ENCODE assay signal across 8 cellular contexts in the genomic region with DNA sequence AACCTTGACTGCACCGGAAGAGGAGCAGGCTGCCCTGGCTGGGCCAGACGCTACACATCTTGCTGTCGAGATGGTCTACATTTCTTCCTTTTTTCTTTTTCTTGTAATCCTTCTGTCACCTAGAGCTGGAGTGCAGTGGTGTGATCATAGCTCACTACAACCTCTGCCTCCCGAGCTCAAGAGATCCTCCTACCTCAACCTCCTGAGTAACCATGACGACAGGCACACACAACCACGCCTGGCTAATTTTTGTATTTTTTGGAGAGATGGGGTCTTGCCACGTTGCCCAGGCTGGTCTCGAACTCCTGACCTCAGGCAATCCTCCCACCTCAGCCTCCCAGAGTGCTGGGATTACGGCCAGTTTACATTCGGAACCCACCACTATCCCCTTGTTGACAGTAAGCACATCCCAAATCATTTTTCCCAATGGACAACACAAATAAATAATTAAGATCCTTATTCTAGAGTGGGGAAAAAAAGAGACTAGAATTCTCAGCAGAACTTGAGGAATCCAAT.
A peak's percentile ranks its signal among the peaks of the same experiment; 100 is the strongest.
DNase-seq lines count a peak whose midpoint lies in the region; ATAC-seq and TF ChIP-seq lines count a peak whose summit lies in the region.

No MANE protein-coding gene starts in this region.

- H3K9me3 Mint-ChIP-seq in stimulated activated naive CD8-positive, alpha-beta T cell treated with anti-CD3 and anti-CD28 coated beads, Interleukin-15, Interleukin-2, amounts not matched to agents 100 ng/mL and 50 ng/mL, for 24 hours, result no peaks in the 10 kb centered on the region
- no peaks in the 10 kb centered on the region for H3K9me3 Mint-ChIP-seq in central memory CD8-positive, alpha-beta T cell
- no peaks in the 10 kb centered on the region for H3K9me3 Mint-ChIP-seq in natural killer cell

- peak overlapping the region; percentile 86 for H3K27ac Mint-ChIP-seq in stimulated activated naive CD8-positive, alpha-beta T cell treated with anti-CD3 and anti-CD28 coated beads, Interleukin-15, Interleukin-2, amounts not matched to agents 100 ng/mL and 50 ng/mL, for 24 hours
- H3K27ac Mint-ChIP-seq in central memory CD8-positive, alpha-beta T cell (ENCODE audit: low read depth), result peak overlapping the region; percentile 91
- H3K27ac Mint-ChIP-seq in natural killer cell, result peak overlapping the region; percentile 78 to 82

- no peak for DNase-seq in stimulated activated naive CD8-positive, alpha-beta T cell treated with anti-CD3 and anti-CD28 coated beads, Interleukin-15, Interleukin-2, amounts not matched to agents 100 U/mL and 50 U/mL, for 24 hours
- no peak for DNase-seq in central memory CD8-positive, alpha-beta T cell (ENCODE audit: low spot score in 2 of 2)
- DNase-seq in natural killer cell (no peak), globus pallidus (ENCODE audit: low spot score) (no peak), GM03348 (ENCODE audit: low spot score) (no peak), NCI-H2029 treated with DMSO at 0.1 percent for 48 hours (lab: John Stamatoyannopoulos, UW) (no peak)

- H3K4me1 Mint-ChIP-seq in stimulated activated naive CD8-positive, alpha-beta T cell treated with anti-CD3 and anti-CD28 coated beads, Interleukin-15, Interleukin-2, amounts not matched to agents 100 ng/mL and 50 ng/mL, for 24 hours (ENCODE audit: low read depth), result peaks cover 88% of the 10 kb centered on the region
- peaks cover 77% of the 10 kb centered on the region for H3K4me1 Mint-ChIP-seq in central memory CD8-positive, alpha-beta T cell
- H3K4me1 Mint-ChIP-seq in natural killer cell, result peaks cover 74 to 82% of the 10 kb centered on the region in 2 donors

- H3K27me3 Mint-ChIP-seq in stimulated activated naive CD8-positive, alpha-beta T cell treated with anti-CD3 and anti-CD28 coated beads, Interleukin-15, Interleukin-2, amounts not matched to agents 100 ng/mL and 50 ng/mL, for 24 hours, result no peaks in the 10 kb centered on the region
- no peaks in the 10 kb centered on the region for H3K27me3 Mint-ChIP-seq in central memory CD8-positive, alpha-beta T cell
- H3K27me3 Mint-ChIP-seq in natural killer cell (ENCODE audit: low read depth in 2 of 2), result no peaks in the 10 kb centered on the region

- peaks cover 18% of the 10 kb centered on the region for H3K36me3 Mint-ChIP-seq in stimulated activated naive CD8-positive, alpha-beta T cell treated with anti-CD3 and anti-CD28 coated beads, Interleukin-15, Interleukin-2, amounts not matched to agents 100 ng/mL and 50 ng/mL, for 24 hours (ENCODE audit: low read depth)
- H3K36me3 Mint-ChIP-seq in central memory CD8-positive, alpha-beta T cell (ENCODE audit: insufficient read depth), result peaks cover 23% of the 10 kb centered on the region
- H3K36me3 Mint-ChIP-seq in natural killer cell, result no peaks in the 10 kb centered on the region

- no peak for ATAC-seq in stimulated activated naive CD8-positive, alpha-beta T cell treated with anti-CD3 and anti-CD28 coated beads, Interleukin-15, Interleukin-2, amounts not matched to agents 100 U/mL and 50 U/mL, for 24 hours
- ATAC-seq in central memory CD8-positive, alpha-beta T cell (replicated peaks; ENCODE audit: extremely low read depth, poor library complexity, severe bottlenecking), result no peak
- ATAC-seq in natural killer cell, result no peak
- no peak for ATAC-seq in GM18511 (IDR thresholded peaks at IDR 0.05; ENCODE audit: unreplicated experiment)

- no peak for TF ChIP-seq CTCF in natural killer cell (IDR thresholded peaks at IDR 0.05)

- peak overlapping the region; percentile 28 for H3K4me3 Mint-ChIP-seq in stimulated activated naive CD8-positive, alpha-beta T cell treated with anti-CD3 and anti-CD28 coated beads, Interleukin-15, Interleukin-2, amounts not matched to agents 100 ng/mL and 50 ng/mL, for 24 hours
- H3K4me3 Mint-ChIP-seq in central memory CD8-positive, alpha-beta T cell, result peak overlapping the region; percentile 65
- H3K4me3 Mint-ChIP-seq in natural killer cell, result peak overlapping the region; percentile 78

- intact Hi-C loops in natural killer cell (cut with micrococcal nuclease), result no loop called here

Comparison
In these comparisons a context has a peak if more than half of its experiments do, and no peak if none do; other contexts are left out.
1. H3K4me3 Mint-ChIP-seq: peak in every context shown above with its lines; median percentile 78 in natural killer cell; 65 in central memory CD8-positive, alpha-beta T cell; 28 in stimulated activated naive CD8-positive, alpha-beta T cell treated with anti-CD3 and anti-CD28 coated beads, Interleukin-15, Interleukin-2, amounts not matched to agents 100 ng/mL and 50 ng/mL, for 24 hours.